15 cellular contexts compared by ENCODE assay signal in the genomic region with DNA sequence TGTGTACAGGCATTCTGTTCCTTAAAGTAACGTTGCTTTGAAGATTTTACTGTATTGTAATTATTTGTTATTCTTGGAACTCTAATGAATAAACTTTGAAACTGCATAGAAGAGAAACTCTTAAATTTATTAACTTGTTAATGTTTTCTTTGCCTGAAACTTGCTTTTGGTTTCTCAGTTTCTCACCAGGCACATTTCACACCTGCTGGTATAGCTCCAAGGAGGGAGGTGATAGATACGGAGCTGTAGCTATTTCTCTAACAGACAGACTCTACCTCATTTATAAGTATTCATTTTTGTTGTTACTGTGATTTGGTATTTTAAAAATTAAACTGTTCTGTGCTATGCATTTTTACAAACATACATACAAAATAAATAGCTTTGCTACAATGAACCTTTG. TPM values are rescaled to one million over a fixed set of nuclear protein-coding genes. Genes with fewer than 3 reads are reported as not detected.
DNase-seq lines count a peak whose midpoint lies in the region; ATAC-seq and TF ChIP-seq lines count a peak whose summit lies in the region.
"Had no signal": no experiment of that assay in that cellular context is flagged by ENCODE, and none has a peak within 500 bp of the region (broad histone marks: within the 10 kb centered on the region; RNA-seq: fewer than 3 reads in every experiment).

No MANE protein-coding gene starts in this region.

- H3K4me3 ChIP-seq in OCI-LY7 (ENCODE audit: low read depth, low read length, poor library complexity, severe bottlenecking) (peak overlapping the region; percentile 58), gastrocnemius medialis (no peak overlapping the region), lower lobe of right lung (no peak overlapping the region)
- H3K4me3 ChIP-seq: esophagus squamous epithelium, lung, upper lobe of left lung had no signal

- POLR2A ChIA-PET in OCI-LY7 (lab: Charles Lee), result interaction anchor here (0.6 to 10.9 kb wide), 10 partner anchors 9 to 198 kb away, joined by 3 to 171 read pairs (median 4); a partner anchor contains a TSS

- H3K4me1 ChIP-seq in OCI-LY7 (ENCODE audit: insufficient read depth, low read length, poor library complexity, severe bottlenecking) (peaks cover 86% of the 10 kb centered on the region), gastrocnemius medialis (peaks cover 9 to 11% of the 10 kb centered on the region in 2 donors), lower lobe of right lung (no peaks in the 10 kb centered on the region)

- DNase-seq in OCI-LY7 (ENCODE audit: low spot score) (peak; percentile 48), gastrocnemius medialis (no peak), EL (no peak), lower lobe of right lung (no peak)
- DNase-seq: activated gamma-delta T cell, DMS 273 treated with DMSO at 0.1 percent for 48 hours, esophagus squamous epithelium, hippocampal formation, nephron progenitor cell, upper lobe of left lung had no signal

- CTCF ChIA-PET in OCI-LY7 (lab: Charles Lee; ENCODE audit: unreplicated experiment), result interaction anchor here (4.0 kb wide), 1 partner anchor 33 kb away, joined by 17 read pairs; a partner anchor contains a TSS

- H3K27me3 ChIP-seq in gastrocnemius medialis, result no peaks in the 10 kb centered on the region
- no peaks in the 10 kb centered on the region for H3K27me3 ChIP-seq in lower lobe of right lung (ENCODE audit: low read depth)
- H3K27me3 ChIP-seq: esophagus squamous epithelium, upper lobe of left lung had no signal

- in situ Hi-C loops in gastrocnemius medialis (cut with MboI; ENCODE audit: low sequenced_read_pairs in 4 of 4), result loop anchor here in 1 of 4 donors (5.0 kb wide), 1 partner anchor 140 kb away; no protein-coding TSS in a partner anchor

- ATAC-seq in GM18520 (IDR thresholded peaks at IDR 0.05; ENCODE audit: unreplicated experiment) (peak; percentile 55), GM21423 (IDR thresholded peaks at IDR 0.05; ENCODE audit: unreplicated experiment) (peak; percentile 49), HG03095 (IDR thresholded peaks at IDR 0.05; ENCODE audit: unreplicated experiment) (peak; percentile 46), gastrocnemius medialis (no peak), HG02885 (IDR thresholded peaks at IDR 0.05; ENCODE audit: poor library complexity, unreplicated experiment) (no peak), lower lobe of right lung (no peak)

- no peaks in the 10 kb centered on the region for H3K9me2 ChIP-seq in OCI-LY7 (ENCODE audit: insufficient read depth, low read length)

- H4K20me1 ChIP-seq in OCI-LY7 (ENCODE audit: insufficient read depth, low read length), result no peaks in the 10 kb centered on the region

- intact Hi-C loops in OCI-LY7 (cut with micrococcal nuclease; ENCODE audit: unreplicated experiment) (no loop called here), gastrocnemius medialis (cut with DNase I; ENCODE audit: low total_unique reads) (no loop called here), lower lobe of right lung (cut with DNase I) (no loop called here)

- no peak for TF ChIP-seq POLR2A in gastrocnemius medialis (IDR thresholded peaks at IDR 0.05)

- H3K36me3 ChIP-seq in OCI-LY7 (ENCODE audit: insufficient read depth, low read length) (peaks cover 66% of the 10 kb centered on the region), gastrocnemius medialis (peaks cover 0 to 26% of the 10 kb centered on the region in 2 donors), lower lobe of right lung (peaks cover 62% of the 10 kb centered on the region)

- TF ChIP-seq CTCF in OCI-LY7 (conservative IDR thresholded peaks at IDR 0.05; ENCODE audit: low read length), result no peak
- TF ChIP-seq CTCF in gastrocnemius medialis (IDR thresholded peaks at IDR 0.05 in 4 of 5, conservative IDR thresholded peaks at IDR 0.05 in 1 of 5), result no peak
- TF ChIP-seq CTCF in lower lobe of right lung (IDR thresholded peaks at IDR 0.05), result no peak

- no TSS peak for BruUV-seq in OCI-LY7 (replicated peaks; lab: Mats Ljungman, UMichigan)

- H3K9me3 ChIP-seq in OCI-LY7 (ENCODE audit: low read length), result no peaks in the 10 kb centered on the region
- no peaks in the 10 kb centered on the region for H3K9me3 ChIP-seq in gastrocnemius medialis
- no peaks in the 10 kb centered on the region for H3K9me3 ChIP-seq in lower lobe of right lung
- H3K9me3 ChIP-seq: esophagus squamous epithelium, upper lobe of left lung had no signal

- peak overlapping the region; percentile 87 for H3K4me2 ChIP-seq in OCI-LY7 (ENCODE audit: low read length)

- H3K27ac ChIP-seq in OCI-LY7 (ENCODE audit: low read depth, low read length, poor library complexity, severe bottlenecking), result peak overlapping the region; percentile 100
- H3K27ac ChIP-seq in gastrocnemius medialis, result no peak overlapping the region
- H3K27ac ChIP-seq in lower lobe of right lung, result no peak overlapping the region
- H3K27ac ChIP-seq: esophagus squamous epithelium, upper lobe of left lung had no signal

- H2AFZ ChIP-seq in OCI-LY7 (ENCODE audit: low read length), result no peak overlapping the region

- peaks cover 73% of the 10 kb centered on the region for H3K79me2 ChIP-seq in OCI-LY7 (ENCODE audit: insufficient read depth, low read depth, low read length)

RNA-seq across cellular contexts. Expression of a gene that starts 32.7 kb away (rescaled TPM):
- total RNA-seq in OCI-LY7 (2014; rRNA removed; shearing (Covaris generic)), result 42.0 and 48.5 TPM in 2 replicates
- total RNA-seq in OCI-LY7 (2022), result 38.8 TPM in 2 replicates
- total RNA-seq in gastrocnemius medialis, result 10 to 100 TPM in 2 of 4 donors, 1 to 10 TPM in 2; 6.7 to 10.8 (median 10.1) TPM
- total RNA-seq in lower lobe of right lung, result 14.4 TPM

Comparison
In these comparisons a context has a peak if more than half of its experiments do, and no peak if none do; other contexts are left out.
1. ATAC-seq: peak in GM18520 (single experiment), GM21423 (single experiment) and HG03095 (single experiment); none in gastrocnemius medialis (0 of 2), HG02885 (single experiment) and lower lobe of right lung (0 of 2).